Comparison of ENCODE assay signal across 11 cellular contexts in genomic region chr1:54571803-54572202, GRCh38. TPM values are rescaled to one million over a fixed set of nuclear protein-coding genes. Genes with fewer than 3 reads are reported as not detected.
DNase-seq lines count a peak whose midpoint lies in the region; ATAC-seq and TF ChIP-seq lines count a peak whose summit lies in the region.
"Had no signal": no experiment of that assay in that cellular context is flagged by ENCODE, and none has a peak within 500 bp of the region (broad histone marks: within the 10 kb centered on the region; RNA-seq: fewer than 3 reads in every experiment).

No MANE protein-coding gene starts in this region.

- H3K27ac ChIP-seq in VCaP = peak overlapping the region; percentile 43
- H3K27ac ChIP-seq in CD8-positive, alpha-beta memory T cell (ENCODE audit: low read depth, low read length) = no peak overlapping the region
- H3K27ac ChIP-seq in Peyer's patch = no peak overlapping the region

- no peaks in the 10 kb centered on the region for H3K4me1 ChIP-seq in CD8-positive, alpha-beta memory T cell (ENCODE audit: insufficient read depth, low read length)
- H3K4me1 ChIP-seq in Peyer's patch = peaks cover 0 to 28% (median 0%) of the 10 kb centered on the region in 4 donors
- H3K4me1 ChIP-seq: HAP-1 had no signal

- no peak for TF ChIP-seq POLR2A in Peyer's patch (IDR thresholded peaks at IDR 0.05)

- POLR2A ChIA-PET in CD8-positive, alpha-beta memory T cell (lab: Charles Lee) = no interaction called here

- no peaks in the 10 kb centered on the region for H3K9me3 Mint-ChIP-seq in activated T-cell treated with anti-CD3 and anti-CD28 coated beads, Interleukin-2, amount 50 U/mL, for 24 hours
- H3K9me3 Mint-ChIP-seq in activated T-cell treated with anti-CD3 and anti-CD28 coated beads, Interleukin-2, amount 50 U/mL, for 72 hours = no peaks in the 10 kb centered on the region
- no peaks in the 10 kb centered on the region for H3K9me3 Mint-ChIP-seq in type B pancreatic cell
- H3K9me3 Mint-ChIP-seq in activated naive CD8-positive, alpha-beta T cell treated with anti-CD3 and anti-CD28 coated beads, Interleukin-2, amount 50 U/mL, for 24 hours = no peaks in the 10 kb centered on the region
- H3K9me3 Mint-ChIP-seq in CD8-positive, alpha-beta memory T cell = peaks cover 0 to 4% (median 0%) of the 10 kb centered on the region in 5 donors

- no peak overlapping the region for H3K4me3 Mint-ChIP-seq in activated T-cell treated with anti-CD3 and anti-CD28 coated beads, Interleukin-2, amount 50 U/mL, for 24 hours
- H3K4me3 Mint-ChIP-seq in activated T-cell treated with anti-CD3 and anti-CD28 coated beads, Interleukin-2, amount 50 U/mL, for 72 hours = no peak overlapping the region
- H3K4me3 Mint-ChIP-seq in type B pancreatic cell = no peak overlapping the region
- no peak overlapping the region for H3K4me3 Mint-ChIP-seq in activated naive CD8-positive, alpha-beta T cell treated with anti-CD3 and anti-CD28 coated beads, Interleukin-2, amount 50 U/mL, for 24 hours
- H3K4me3 Mint-ChIP-seq in CD8-positive, alpha-beta memory T cell = no peak overlapping the region

- no peaks in the 10 kb centered on the region for H3K27me3 Mint-ChIP-seq in activated T-cell treated with anti-CD3 and anti-CD28 coated beads, Interleukin-2, amount 50 U/mL, for 24 hours
- no peaks in the 10 kb centered on the region for H3K27me3 Mint-ChIP-seq in activated T-cell treated with anti-CD3 and anti-CD28 coated beads, Interleukin-2, amount 50 U/mL, for 72 hours (ENCODE audit: low read depth)
- no peaks in the 10 kb centered on the region for H3K27me3 Mint-ChIP-seq in type B pancreatic cell
- H3K27me3 Mint-ChIP-seq in activated naive CD8-positive, alpha-beta T cell treated with anti-CD3 and anti-CD28 coated beads, Interleukin-2, amount 50 U/mL, for 24 hours = no peaks in the 10 kb centered on the region
- peaks cover 3 to 8% of the 10 kb centered on the region in 2 donors for H3K27me3 Mint-ChIP-seq in CD8-positive, alpha-beta memory T cell

- no peak for DNase-seq in activated T-cell treated with anti-CD3 and anti-CD28 coated beads, Interleukin-2, amount 50 U/mL, for 24 hours
- no peak for DNase-seq in activated T-cell treated with anti-CD3 and anti-CD28 coated beads, Interleukin-2, amount 50 U/mL, for 72 hours
- DNase-seq in islet precursor cell (peak; percentile 74), type B pancreatic cell (ENCODE audit: extremely low spot score, unreplicated experiment) (no peak), Peyer's patch (no peak)
- no peak for DNase-seq in activated naive CD8-positive, alpha-beta T cell treated with anti-CD3 and anti-CD28 coated beads, Interleukin-2, amount 50 U/mL, for 24 hours
- DNase-seq in CD8-positive, alpha-beta memory T cell = no peak
- DNase-seq: foreskin fibroblast had no signal

- no peaks in the 10 kb centered on the region for H3K27me3 ChIP-seq in CD8-positive, alpha-beta memory T cell (ENCODE audit: insufficient read depth, low read length, poor library complexity, severe bottlenecking)
- H3K27me3 ChIP-seq in Peyer's patch = no peaks in the 10 kb centered on the region

- no peak overlapping the region for H3K4me3 ChIP-seq in CD8-positive, alpha-beta memory T cell (ENCODE audit: low read length)
- no peak overlapping the region for H3K4me3 ChIP-seq in Peyer's patch
- H3K4me3 ChIP-seq: HAP-1, lung had no signal

- H3K36me3 ChIP-seq in CD8-positive, alpha-beta memory T cell (ENCODE audit: insufficient read depth, low read length) = no peaks in the 10 kb centered on the region
- H3K36me3 ChIP-seq in Peyer's patch = peaks cover 0 to 8% (median 0%) of the 10 kb centered on the region in 3 donors
- H3K36me3 ChIP-seq: HAP-1 had no signal

- CTCF ChIA-PET in CD8-positive, alpha-beta memory T cell (lab: Charles Lee) = interaction anchor here (1.8 to 2.2 kb wide), 2 partner anchors 10 to 230 kb away, joined by 3 to 4 read pairs; no protein-coding TSS in a partner anchor

- TF ChIP-seq CTCF in VCaP (conservative IDR thresholded peaks at IDR 0.05) (no peak), type B pancreatic cell (conservative IDR thresholded peaks at IDR 0.05) (no peak), Peyer's patch (IDR thresholded peaks at IDR 0.05) (no peak)

- H3K9me3 ChIP-seq in CD8-positive, alpha-beta memory T cell (ENCODE audit: low read length) = no peaks in the 10 kb centered on the region
- H3K9me3 ChIP-seq in Peyer's patch = no peaks in the 10 kb centered on the region
- H3K9me3 ChIP-seq: HAP-1 had no signal

- peak overlapping the region; percentile 6 for H3K27ac Mint-ChIP-seq in activated T-cell treated with anti-CD3 and anti-CD28 coated beads, Interleukin-2, amount 50 U/mL, for 24 hours
- no peak overlapping the region for H3K27ac Mint-ChIP-seq in activated T-cell treated with anti-CD3 and anti-CD28 coated beads, Interleukin-2, amount 50 U/mL, for 72 hours
- peak overlapping the region; percentile 70 for H3K27ac Mint-ChIP-seq in type B pancreatic cell
- no peak overlapping the region for H3K27ac Mint-ChIP-seq in activated naive CD8-positive, alpha-beta T cell treated with anti-CD3 and anti-CD28 coated beads, Interleukin-2, amount 50 U/mL, for 24 hours
- H3K27ac Mint-ChIP-seq in CD8-positive, alpha-beta memory T cell = peak overlapping the region in 2 of 8 donors; percentile 25 to 60

- H3K36me3 Mint-ChIP-seq in activated T-cell treated with anti-CD3 and anti-CD28 coated beads, Interleukin-2, amount 50 U/mL, for 24 hours (ENCODE audit: low read depth) = no peaks in the 10 kb centered on the region
- no peaks in the 10 kb centered on the region for H3K36me3 Mint-ChIP-seq in activated T-cell treated with anti-CD3 and anti-CD28 coated beads, Interleukin-2, amount 50 U/mL, for 72 hours (ENCODE audit: insufficient read depth in 2 of 2)
- H3K36me3 Mint-ChIP-seq in type B pancreatic cell = no peaks in the 10 kb centered on the region
- no peaks in the 10 kb centered on the region for H3K36me3 Mint-ChIP-seq in activated naive CD8-positive, alpha-beta T cell treated with anti-CD3 and anti-CD28 coated beads, Interleukin-2, amount 50 U/mL, for 24 hours (ENCODE audit: low read depth)
- H3K36me3 Mint-ChIP-seq in CD8-positive, alpha-beta memory T cell = no peaks in the 10 kb centered on the region

- no peak for ATAC-seq in activated T-cell treated with anti-CD3 and anti-CD28 coated beads, Interleukin-2, amount 50 U/mL, for 72 hours (replicated peaks in 1 of 2)
- ATAC-seq in activated naive CD8-positive, alpha-beta T cell treated with anti-CD3 and anti-CD28 coated beads, Interleukin-2, amount 50 U/mL, for 24 hours = no peak

- H3K4me1 Mint-ChIP-seq in activated T-cell treated with anti-CD3 and anti-CD28 coated beads, Interleukin-2, amount 50 U/mL, for 24 hours (ENCODE audit: low read depth) = no peaks in the 10 kb centered on the region
- no peaks in the 10 kb centered on the region for H3K4me1 Mint-ChIP-seq in activated T-cell treated with anti-CD3 and anti-CD28 coated beads, Interleukin-2, amount 50 U/mL, for 72 hours (ENCODE audit: low read depth)
- peaks cover 36% of the 10 kb centered on the region for H3K4me1 Mint-ChIP-seq in type B pancreatic cell (ENCODE audit: unreplicated experiment)
- peaks cover 2% of the 10 kb centered on the region for H3K4me1 Mint-ChIP-seq in activated naive CD8-positive, alpha-beta T cell treated with anti-CD3 and anti-CD28 coated beads, Interleukin-2, amount 50 U/mL, for 24 hours
- H3K4me1 Mint-ChIP-seq in CD8-positive, alpha-beta memory T cell = no peaks in the 10 kb centered on the region

RNA-seq across cellular contexts. Expression of gene ACOT11, which starts 23.8 kb away (rescaled TPM):
- total RNA-seq in activated T-cell treated with anti-CD3 and anti-CD28 coated beads, Interleukin-2, amount 50 U/mL, for 72 hours = 1 to 10 TPM; 1.4 to 1.5 TPM
- 5.2 and 11.6 TPM in 2 replicates for total RNA-seq in type B pancreatic cell (ENCODE audit: low replicate concordance)
- total RNA-seq in CD8-positive, alpha-beta memory T cell = under 1 TPM; 0.37 to 0.58 TPM
- 0.09 TPM for polyA plus RNA-seq in CD8-positive, alpha-beta memory T cell
- 100 to 1,000 TPM in 2 of 4 donors, 10 to 100 TPM in 2; 41.3 to 200 (median 119) TPM for total RNA-seq in Peyer's patch

RNA-seq across cellular contexts. Expression of gene FAM151A, which starts 51.5 kb away (rescaled TPM):
- total RNA-seq in activated T-cell treated with anti-CD3 and anti-CD28 coated beads, Interleukin-2, amount 50 U/mL, for 72 hours = not detected
- total RNA-seq in type B pancreatic cell (ENCODE audit: low replicate concordance) = 0.39 and 5.8 TPM in 2 replicates
- not detected for total RNA-seq in CD8-positive, alpha-beta memory T cell
- polyA plus RNA-seq in CD8-positive, alpha-beta memory T cell = not detected
- total RNA-seq in Peyer's patch = 1,000 to 10,000 TPM in 1 of 4 donors, 100 to 1,000 TPM in 1, 10 to 100 TPM in 2; 15.7 to 1,128 (median 174) TPM
- total RNA-seq: lung had no signal

Comparison
In these comparisons a context has a peak if more than half of its experiments do, and no peak if none do; other contexts are left out.
1. H3K27ac Mint-ChIP-seq: peak in activated T-cell treated with anti-CD3 and anti-CD28 coated beads, Interleukin-2, amount 50 U/mL, for 24 hours (single experiment) and type B pancreatic cell (single experiment); none in activated T-cell treated with anti-CD3 and anti-CD28 coated beads, Interleukin-2, amount 50 U/mL, for 72 hours (single experiment) and activated naive CD8-positive, alpha-beta T cell treated with anti-CD3 and anti-CD28 coated beads, Interleukin-2, amount 50 U/mL, for 24 hours (single experiment).